1 cellular context compared by ENCODE assay signal in genomic region chr6:42970859-42971612, GRCh38.
A peak's percentile ranks its signal among the peaks of the same experiment; 100 is the strongest.
TF ChIP-seq lines count a peak whose summit lies in the region.

No MANE protein-coding gene starts in this region.

TF ChIP-seq in HepG2, 621 proteins besides CTCF, POLR2A, EP300 and RAD21:
- TF ChIP-seq FOXM1 (CRISPR knock-in tag; IDR thresholded peaks at IDR 0.05): no peak
- 0 out of 2 replicates have a peak, but pooled peaks have one; percentile 51 for TF ChIP-seq SSRP1 (CRISPR knock-in tag; IDR thresholded peaks at IDR 0.05)
- TF ChIP-seq CAMTA2 (CRISPR knock-in tag; IDR thresholded peaks at IDR 0.05; ENCODE audit: borderline replicate concordance): no peak
- TF ChIP-seq SKI (IDR thresholded peaks at IDR 0.05; ENCODE audit: partially characterized antibody): no peak
- TF ChIP-seq CCDC6 (CRISPR knock-in tag; IDR thresholded peaks at IDR 0.05): 0 out of 2 replicates have a peak, but pooled peaks have one; percentile 25
- no peak for TF ChIP-seq MXD1 (CRISPR knock-in tag; IDR thresholded peaks at IDR 0.05)
- TF ChIP-seq, protein P1, sequence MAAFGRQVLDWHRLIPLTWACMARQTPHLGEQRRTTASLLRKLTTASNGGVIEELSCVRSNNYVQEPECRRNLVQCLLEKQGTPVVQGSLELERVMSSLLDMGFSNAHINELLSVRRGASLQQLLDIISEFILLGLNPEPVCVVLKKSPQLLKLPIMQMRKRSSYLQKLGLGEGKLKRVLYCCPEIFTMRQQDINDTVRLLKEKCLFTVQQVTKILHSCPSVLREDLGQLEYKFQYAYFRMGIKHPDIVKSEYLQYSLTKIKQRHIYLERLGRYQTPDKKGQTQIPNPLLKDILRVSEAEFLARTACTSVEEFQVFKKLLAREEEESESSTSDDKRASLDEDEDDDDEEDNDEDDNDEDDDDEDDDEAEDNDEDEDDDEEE (CRISPR knock-in tag; IDR thresholded peaks at IDR 0.05): 0 out of 2 replicates have a peak, but pooled peaks have one; percentile 36
- peak; percentile 34; the same call in 1 of the 2 replicates for TF ChIP-seq SAP130 (CRISPR knock-in tag; IDR thresholded peaks at IDR 0.05; ENCODE audit: low read depth)
- TF ChIP-seq ZNF335 (CRISPR knock-in tag; IDR thresholded peaks at IDR 0.05): 0 out of 2 replicates have a peak, but pooled peaks have one; percentile 18
- TF ChIP-seq NFE2 (CRISPR knock-in tag; IDR thresholded peaks at IDR 0.05): peak; percentile 85
- TF ChIP-seq FOSL2 (CRISPR knock-in tag; IDR thresholded peaks at IDR 0.05): peak; percentile 92
- TF ChIP-seq DNMT3B (CRISPR knock-in tag; conservative IDR thresholded peaks at IDR 0.05): 0 out of 2 replicates have a peak, but pooled peaks have one; percentile 67
- no peak for TF ChIP-seq KMT2A (CRISPR knock-in tag; IDR thresholded peaks at IDR 0.05)
- 0 out of 2 replicates have a peak, but pooled peaks have one; percentile 17 for TF ChIP-seq IKZF5 (CRISPR knock-in tag; IDR thresholded peaks at IDR 0.05)
- peak; percentile 71; the same call in 1 of the 2 replicates for TF ChIP-seq PRDM10 (CRISPR knock-in tag; IDR thresholded peaks at IDR 0.05; ENCODE audit: low read depth)
- TF ChIP-seq, protein P2, sequence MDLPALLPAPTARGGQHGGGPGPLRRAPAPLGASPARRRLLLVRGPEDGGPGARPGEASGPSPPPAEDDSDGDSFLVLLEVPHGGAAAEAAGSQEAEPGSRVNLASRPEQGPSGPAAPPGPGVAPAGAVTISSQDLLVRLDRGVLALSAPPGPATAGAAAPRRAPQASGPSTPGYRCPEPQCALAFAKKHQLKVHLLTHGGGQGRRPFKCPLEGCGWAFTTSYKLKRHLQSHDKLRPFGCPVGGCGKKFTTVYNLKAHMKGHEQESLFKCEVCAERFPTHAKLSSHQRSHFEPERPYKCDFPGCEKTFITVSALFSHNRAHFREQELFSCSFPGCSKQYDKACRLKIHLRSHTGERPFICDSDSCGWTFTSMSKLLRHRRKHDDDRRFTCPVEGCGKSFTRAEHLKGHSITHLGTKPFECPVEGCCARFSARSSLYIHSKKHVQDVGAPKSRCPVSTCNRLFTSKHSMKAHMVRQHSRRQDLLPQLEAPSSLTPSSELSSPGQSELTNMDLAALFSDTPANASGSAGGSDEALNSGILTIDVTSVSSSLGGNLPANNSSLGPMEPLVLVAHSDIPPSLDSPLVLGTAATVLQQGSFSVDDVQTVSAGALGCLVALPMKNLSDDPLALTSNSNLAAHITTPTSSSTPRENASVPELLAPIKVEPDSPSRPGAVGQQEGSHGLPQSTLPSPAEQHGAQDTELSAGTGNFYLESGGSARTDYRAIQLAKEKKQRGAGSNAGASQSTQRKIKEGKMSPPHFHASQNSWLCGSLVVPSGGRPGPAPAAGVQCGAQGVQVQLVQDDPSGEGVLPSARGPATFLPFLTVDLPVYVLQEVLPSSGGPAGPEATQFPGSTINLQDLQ (CRISPR knock-in tag; IDR thresholded peaks at IDR 0.05): no peak
- TF ChIP-seq NFE2L2 (IDR thresholded peaks at IDR 0.05; ENCODE audit: low read length): peak; percentile 78
- TF ChIP-seq ZBTB7B (CRISPR knock-in tag; IDR thresholded peaks at IDR 0.05): 0 out of 2 replicates have a peak, but pooled peaks have one; percentile 23
